In the genomic region with DNA sequence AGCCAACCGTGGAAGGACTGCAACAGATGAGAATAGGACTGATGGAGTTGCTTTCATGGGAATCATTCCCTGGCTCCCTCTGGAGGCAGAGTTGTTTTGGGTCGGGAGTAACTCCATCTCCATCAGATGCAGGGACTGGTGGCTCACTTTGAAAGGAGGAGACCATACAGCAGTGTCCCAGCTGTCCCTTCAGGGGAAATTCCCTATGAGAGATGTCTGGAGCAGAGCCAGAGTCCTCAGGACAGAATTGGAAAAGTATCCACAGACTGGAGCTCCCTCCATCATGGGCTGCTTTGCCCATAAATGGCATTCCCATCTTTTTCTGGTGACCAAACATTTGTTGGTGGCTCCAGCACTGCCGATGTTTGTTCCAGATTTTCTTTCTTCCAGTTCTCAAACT, we compare ENCODE assay signal across 15 cellular contexts.
A peak's percentile ranks its signal among the peaks of the same experiment; 100 is the strongest.
DNase-seq lines count a peak whose midpoint lies in the region; ATAC-seq and TF ChIP-seq lines count a peak whose summit lies in the region.
"Had no signal": no experiment of that assay in that cellular context is flagged by ENCODE, and none has a peak within 500 bp of the region (broad histone marks: within the 10 kb centered on the region; RNA-seq: fewer than 3 reads in every experiment).

No MANE protein-coding gene starts in this region.

- no peaks in the 10 kb centered on the region for H3K27me3 ChIP-seq in heart right ventricle
- H3K27me3 ChIP-seq: BE2C had no signal

- peaks cover 0 to 11% (median 5%) of the 10 kb centered on the region in 11 donors for H3K9me3 ChIP-seq in heart right ventricle
- H3K9me3 ChIP-seq: BE2C had no signal

- H3K36me3 ChIP-seq in heart right ventricle: peaks cover 0 to 30% (median 7%) of the 10 kb centered on the region in 9 donors
- H3K36me3 ChIP-seq: BE2C had no signal

- peak; percentile 24 for DNase-seq in DMS 273 (lab: John Stamatoyannopoulos, UW; ENCODE audit: unreplicated experiment)
- no peak for DNase-seq in DMS 273 treated with DMSO at 0.1 percent for 48 hours (lab: John Stamatoyannopoulos, UW)
- peak in 1 of 2 donors; percentile 58 for DNase-seq in heart right ventricle
- no peak for DNase-seq in left cardiac atrium
- DNase-seq in SW480 (ENCODE audit: low spot score): peak; percentile 50
- DNase-seq in myocyte (ENCODE audit: low read depth): peak; percentile 80
- no peak for DNase-seq in dermis blood vessel endothelial cell
- DNase-seq: 8988T, BE2C, GF-D8, NCI-H1048, NCI-H2081 treated with DMSO at 0.1 percent for 48 hours, NCI-H2227 treated with DMSO at 0.1 percent for 48 hours had no signal

- peak overlapping the region in 1 of 10 donors; percentile 2 for H3K27ac ChIP-seq in heart right ventricle
- H3K27ac ChIP-seq: KMS-11 had no signal

- H3K4me3 ChIP-seq in heart right ventricle: no peak overlapping the region

- ATAC-seq in heart right ventricle: peak in 7 of 8 donors; percentile 10 to 59 (median 37)
- ATAC-seq in left cardiac atrium: no peak
- no peak for ATAC-seq in GM19397 (IDR thresholded peaks at IDR 0.05; ENCODE audit: unreplicated experiment)

- TF ChIP-seq CTCF in heart right ventricle (IDR thresholded peaks at IDR 0.05): no peak

- 67 to 82% methylated on average over 3 of the region's 3 CpGs for WGBS in heart right ventricle, 2 donors

- intact Hi-C loops in heart right ventricle (cut with DNase I) (loop anchor here in 4 of 10 donors (5.0 to 10.0 kb wide), 3 partner anchors 87 to 314 kb away; partner anchors contain the start of gene NCK2 (in 2 of the 4)), left cardiac atrium (cut with DNase I) (loop anchor here in 1 of 2 donors (10.0 kb wide), 1 partner anchor 74 kb away; no protein-coding TSS in a partner anchor)

- H3K4me1 ChIP-seq in heart right ventricle: peaks cover 8 to 68% (median 47%) of the 10 kb centered on the region in 9 donors
- H3K4me1 ChIP-seq: BE2C had no signal

Comparison
In these comparisons a context has a peak if more than half of its experiments do, and no peak if none do; other contexts are left out.
1. DNase-seq: peak in DMS 273 (single experiment), SW480 (single experiment) and myocyte (single experiment); none in DMS 273 treated with DMSO at 0.1 percent for 48 hours (single experiment), left cardiac atrium (single experiment) and dermis blood vessel endothelial cell (single experiment).
2. ATAC-seq: peak in heart right ventricle (7 of 8); none in left cardiac atrium (0 of 2) and GM19397 (single experiment).